Comparison of ENCODE assay signal across 17 cellular contexts in genomic region chr4:138899999-138900398, GRCh38.
A peak's percentile ranks its signal among the peaks of the same experiment; 100 is the strongest.
DNase-seq lines count a peak whose midpoint lies in the region; ATAC-seq, FAIRE-seq and TF ChIP-seq lines count a peak whose summit lies in the region.
"Had no signal": no experiment of that assay in that cellular context is flagged by ENCODE, and none has a peak within 500 bp of the region (broad histone marks: within the 10 kb centered on the region; RNA-seq: fewer than 3 reads in every experiment).

No MANE protein-coding gene starts in this region.

- H4K5ac ChIP-seq in IMR-90 (ENCODE audit: low read depth, low read length): no peak overlapping the region
- H4K5ac ChIP-seq in H1 (ENCODE audit: insufficient read length, low read depth, low read length): no peak overlapping the region

- POLR2A ChIA-PET in IMR-90 (lab: Charles Lee; ENCODE audit: unreplicated experiment): no interaction called here
- POLR2A ChIA-PET in H1 (lab: Charles Lee; ENCODE audit: partially characterized antibody): no interaction called here

- no peaks in the 10 kb centered on the region; the same call in 1 of the 2 replicates for H3K23me2 ChIP-seq in H1 (ENCODE audit: low read depth, low read length)

- no peaks in the 10 kb centered on the region for H3K36me3 Mint-ChIP-seq in mesothelial cell of epicardium

- FAIRE-seq in H1 (lab: Jason Lieb, UNC): no peak
- FAIRE-seq: HTR-8/SVneo had no signal

- H3K4ac ChIP-seq in IMR-90 (ENCODE audit: low read depth, low read length) (no peak overlapping the region), H1 (replicated peaks; ENCODE audit: insufficient read length, low read depth, low read length) (no peak overlapping the region)

- H2BK15ac ChIP-seq in IMR-90 (ENCODE audit: low read depth, low read length) (no peak overlapping the region), H1 (ENCODE audit: low read length) (no peak overlapping the region)

- H2AFZ ChIP-seq in IMR-90 (replicated peaks; ENCODE audit: low read length, poor library complexity): no peak overlapping the region
- peak overlapping the region; percentile 67; the same call in 1 of the 2 replicates for H2AFZ ChIP-seq in H1 (ENCODE audit: low read length)
- H2AFZ ChIP-seq in parathyroid adenoma: peak overlapping the region; percentile 51

- intact Hi-C loops in IMR-90 (cut with micrococcal nuclease): no loop called here

- H3K79me1 ChIP-seq in IMR-90 (ENCODE audit: low read depth in 1 of 2, low read length in 2 of 2) (no peaks in the 10 kb centered on the region), H1 (ENCODE audit: low read depth, low read length) (no peaks in the 10 kb centered on the region)

- no peak overlapping the region for H2BK5ac ChIP-seq in IMR-90 (ENCODE audit: low read depth, low read length, poor library complexity, severe bottlenecking)
- H2BK5ac ChIP-seq in H1 (ENCODE audit: low read depth, low read length): no peak overlapping the region

- in situ Hi-C loops in IMR-90 (cut with MboI; ENCODE audit: low sequenced_read_pairs): no loop called here

- TF ChIP-seq POLR2A in IMR-90 (IDR thresholded peaks at IDR 0.05; ENCODE audit: low read depth, low read length): no peak
- no peak for TF ChIP-seq POLR2A in H1 (IDR thresholded peaks at IDR 0.05; ENCODE audit: control extremely low read depth in 1 of 2, low read depth in 2 of 2, low read length in 2 of 2)

- H3K4me1 ChIP-seq in IMR-90 (ENCODE audit: control insufficient read depth, insufficient read depth, low read length): peaks cover 5% of the 10 kb centered on the region
- no peaks in the 10 kb centered on the region for H3K4me1 ChIP-seq in H1 (replicated peaks in 1 of 4; ENCODE audit: control insufficient read depth in 3 of 4, insufficient read depth in 4 of 4, low read length in 3 of 4)
- peaks cover 16% of the 10 kb centered on the region for H3K4me1 ChIP-seq in parathyroid adenoma
- H3K4me1 ChIP-seq: BE2C had no signal

- H3K27ac ChIP-seq in C4-2B (peak overlapping the region; percentile 31; the same call in 1 of the 2 replicates), IMR-90 (ENCODE audit: insufficient read depth, low read length) (no peak overlapping the region), H1 (ENCODE audit: low read depth, low read length) (no peak overlapping the region), parathyroid adenoma (peak overlapping the region; percentile 90)

- H3K27me3 ChIP-seq in IMR-90 (ENCODE audit: control insufficient read depth, insufficient read depth, low read length) (no peaks in the 10 kb centered on the region), H1 (replicated peaks in 1 of 4; ENCODE audit: control insufficient read depth in 3 of 4, extremely low read depth in 1 of 4, insufficient read depth in 3 of 4, low read length in 3 of 4) (no peaks in the 10 kb centered on the region), parathyroid adenoma (ENCODE audit: control insufficient read depth, insufficient read depth, low read length) (no peaks in the 10 kb centered on the region)
- H3K27me3 ChIP-seq: BE2C had no signal

- no peak overlapping the region for H2BK120ac ChIP-seq in IMR-90 (ENCODE audit: low read depth, low read length)
- no peak overlapping the region for H2BK120ac ChIP-seq in H1 (replicated peaks; ENCODE audit: low read depth, low read length)

- CTCF ChIA-PET in IMR-90 (lab: Yijun Ruan, JAX): no interaction called here
- CTCF ChIA-PET in H1 (lab: Charles Lee; ENCODE audit: partially characterized antibody): interaction anchor here (0.7 to 2.2 kb wide), 3 partner anchors 29 to 323 kb away, joined by 3 to 8 read pairs (median 4); no protein-coding TSS in a partner anchor

- H3K9ac ChIP-seq in IMR-90 (ENCODE audit: low read depth, low read length) (no peak overlapping the region), H1 (replicated peaks in 1 of 4; ENCODE audit: extremely low read depth in 1 of 4, low read depth in 3 of 4, low read length in 3 of 4) (no peak overlapping the region), parathyroid adenoma (no peak overlapping the region)

- no peaks in the 10 kb centered on the region for H3K27me3 Mint-ChIP-seq in mesothelial cell of epicardium (ENCODE audit: low read depth)

- dilution Hi-C loops in IMR-90 (cut with HindIII; ENCODE audit: low sequenced_read_pairs, unreplicated experiment): no loop called here

- H2BK20ac ChIP-seq in IMR-90 (ENCODE audit: low read depth, low read length) (no peak overlapping the region), H1 (ENCODE audit: low read length) (no peak overlapping the region)

- H3K56ac ChIP-seq in IMR-90 (ENCODE audit: extremely low read depth, insufficient read depth, low read length): no peak overlapping the region
- H3K56ac ChIP-seq in H1 (replicated peaks; ENCODE audit: insufficient read length, low read depth, low read length): no peak overlapping the region

- no peak overlapping the region for H3K4me3 Mint-ChIP-seq in mesothelial cell of epicardium
- H3K4me3 Mint-ChIP-seq: CD4-positive, alpha-beta T cell; H9 had no signal

- H2AK5ac ChIP-seq in IMR-90 (ENCODE audit: low read depth, low read length): no peak overlapping the region; the same call in 1 of the 2 replicates
- no peak overlapping the region for H2AK5ac ChIP-seq in H1 (ENCODE audit: low read depth, low read length)

- H3K4me3 ChIP-seq in IMR-90 (ENCODE audit: insufficient read depth, low read depth, low read length) (no peak overlapping the region), H1 (ENCODE audit: extremely low read depth in 1 of 4, insufficient read depth in 2 of 4, low read depth in 3 of 4, low read length in 4 of 4) (no peak overlapping the region), parathyroid adenoma (ENCODE audit: low read depth, low read length) (no peak overlapping the region)

- H3K4me2 ChIP-seq in IMR-90 (ENCODE audit: low read depth, low read length): no peak overlapping the region
- no peak overlapping the region for H3K4me2 ChIP-seq in H1 (ENCODE audit: insufficient read depth in 1 of 2, low read depth in 2 of 2, low read length in 2 of 2)
- H3K4me2 ChIP-seq in parathyroid adenoma (ENCODE audit: low read length): no peak overlapping the region

- TF ChIP-seq RAD21 in IMR-90 (IDR thresholded peaks at IDR 0.05; ENCODE audit: low read length) (no peak), H1 (IDR thresholded peaks at IDR 0.05 in 1 of 2, conservative IDR thresholded peaks at IDR 0.05 in 1 of 2; ENCODE audit: low read depth in 2 of 2, low read length in 2 of 2) (no peak)

- no TSS peak for BruUV-seq in IMR-90 (replicated peaks; lab: Mats Ljungman, UMichigan)

- H4K8ac ChIP-seq in IMR-90 (ENCODE audit: low read depth in 2 of 2, low read length in 2 of 2) (no peak overlapping the region), H1 (ENCODE audit: extremely low read depth, insufficient read depth, low read length) (no peak overlapping the region)

- H3K36me3 ChIP-seq in IMR-90 (ENCODE audit: control insufficient read depth, insufficient read depth, low read length) (no peaks in the 10 kb centered on the region), H1 (ENCODE audit: control insufficient read depth in 2 of 4, insufficient read depth in 4 of 4, low read length in 3 of 4) (no peaks in the 10 kb centered on the region), parathyroid adenoma (ENCODE audit: control insufficient read depth, insufficient read depth, low read length) (no peaks in the 10 kb centered on the region)
- H3K36me3 ChIP-seq: BE2C had no signal

- no peaks in the 10 kb centered on the region for H3K9me3 ChIP-seq in IMR-90 (ENCODE audit: control insufficient read depth, insufficient read depth, low read length)
- no peaks in the 10 kb centered on the region for H3K9me3 ChIP-seq in H1 (ENCODE audit: insufficient read depth in 2 of 2, low read depth in 1 of 2, low read length in 1 of 2)
- no peaks in the 10 kb centered on the region for H3K9me3 ChIP-seq in parathyroid adenoma (ENCODE audit: control insufficient read depth, low read length)
- H3K9me3 ChIP-seq: BE2C had no signal

- H3K23ac ChIP-seq in IMR-90 (ENCODE audit: low read depth, low read length): no peak overlapping the region
- H3K23ac ChIP-seq in H1 (ENCODE audit: insufficient read length): no peak overlapping the region

- no peak overlapping the region for H3K27ac Mint-ChIP-seq in mesothelial cell of epicardium
- H3K27ac Mint-ChIP-seq: CD4-positive, alpha-beta T cell had no signal

- H4K20me1 ChIP-seq in IMR-90 (ENCODE audit: insufficient read depth, low read length): no peaks in the 10 kb centered on the region; the same call in 1 of the 2 replicates
- H4K20me1 ChIP-seq in H1 (replicated peaks in 1 of 2; ENCODE audit: control insufficient read depth in 1 of 2, insufficient read depth in 2 of 2, low read length in 2 of 2): no peaks in the 10 kb centered on the region

- no peak overlapping the region for H2AK9ac ChIP-seq in IMR-90 (replicated peaks; ENCODE audit: low read depth, low read length, poor library complexity)

- ATAC-seq in IMR-90 (ENCODE audit: low read depth): no peak

- no peak for TF ChIP-seq EP300 in H1 (IDR thresholded peaks at IDR 0.05; ENCODE audit: borderline replicate concordance in 1 of 2, low read depth in 2 of 2, low read length in 2 of 2)

- no peaks in the 10 kb centered on the region for H3K9me3 Mint-ChIP-seq in mesothelial cell of epicardium
- H3K9me3 Mint-ChIP-seq: CD4-positive, alpha-beta T cell; H9 had no signal

- H2BK12ac ChIP-seq in H1 (ENCODE audit: low read depth, low read length): no peak overlapping the region

- H3K79me2 ChIP-seq in H1 (ENCODE audit: control insufficient read depth in 1 of 2, insufficient read depth in 2 of 2, low read length in 2 of 2) (no peaks in the 10 kb centered on the region), parathyroid adenoma (no peaks in the 10 kb centered on the region)

- DNase-seq in IMR-90 (no peak), H1 (ENCODE audit: low read depth in 1 of 2, low spot score in 2 of 2) (no peak), mesothelial cell of epicardium (ENCODE audit: low spot score in 2 of 2, unreplicated experiment in 2 of 2) (no peak), T-helper 2 cell (no peak)
- DNase-seq in activated CD4-positive, alpha-beta T cell treated with anti-CD3 and anti-CD28 coated beads, Interleukin-2, amount 50 U/mL, for 4 hours: no peak
- DNase-seq: ACHN; BE2C; C1 segment of cervical spinal cord; CD4-positive, alpha-beta T cell; DMS153; DMS79; GF-D8; GOT3; H9 had no signal

- no CpG with 5 or more reads among the region's 3 CpGs for WGBS in IMR-90 (ENCODE audit: extremely low coverage in 2 of 2, insufficient read length in 1 of 2), 2 experiments
- WGBS in H1 (ENCODE audit: extremely low coverage in 1 of 2, insufficient coverage in 1 of 2, insufficient read length in 1 of 2, insufficient replicate concordance in 2 of 2, low coverage in 1 of 2, low lambda C conversion rate in 2 of 2, missing lambda C conversion rate in 1 of 2), 2 experiments: 89% methylated on average over 3 of the region's 3 CpGs; no CpG with 5 or more reads in 1 of the 2 experiments

- H4K91ac ChIP-seq in IMR-90 (ENCODE audit: insufficient read depth, low read depth, low read length) (no peak overlapping the region), H1 (replicated peaks; ENCODE audit: insufficient read length, low read length) (no peak overlapping the region)

- peaks cover 11% of the 10 kb centered on the region for H3K4me1 Mint-ChIP-seq in mesothelial cell of epicardium
- H3K4me1 Mint-ChIP-seq: H9 had no signal

- no peak overlapping the region for H3K18ac ChIP-seq in IMR-90 (ENCODE audit: low read depth, low read length)
- H3K18ac ChIP-seq in H1 (ENCODE audit: extremely low read depth, low read length): no peak overlapping the region

- no peak overlapping the region for H3K14ac ChIP-seq in IMR-90 (replicated peaks; ENCODE audit: low read depth, low read length)
- H3K14ac ChIP-seq in H1 (ENCODE audit: insufficient read length): no peak overlapping the region

- H3K9me1 ChIP-seq in IMR-90 (ENCODE audit: insufficient read depth, low read length): peaks cover 2% of the 10 kb centered on the region; the same call in 1 of the 2 replicates

- TF ChIP-seq CTCF in C4-2B (conservative IDR thresholded peaks at IDR 0.05) (no peak), IMR-90 (conservative IDR thresholded peaks at IDR 0.05; ENCODE audit: low read depth, low read length) (no peak), H1 (IDR thresholded peaks at IDR 0.05; ENCODE audit: control extremely low read depth in 1 of 3, insufficient read depth in 1 of 3, low read depth in 1 of 3, low read length in 3 of 3) (no peak), parathyroid adenoma (IDR thresholded peaks at IDR 0.05) (no peak), mesothelial cell of epicardium (IDR thresholded peaks at IDR 0.05; ENCODE audit: unreplicated experiment) (no peak)

Comparison
In these comparisons a context has a peak if more than half of its experiments do, and no peak if none do; other contexts are left out.
1. H3K27ac ChIP-seq: peak in C4-2B (single experiment) and parathyroid adenoma (single experiment); none in IMR-90 (single experiment) and H1 (single experiment).